24 cellular contexts compared by ENCODE assay signal in the genomic region with DNA sequence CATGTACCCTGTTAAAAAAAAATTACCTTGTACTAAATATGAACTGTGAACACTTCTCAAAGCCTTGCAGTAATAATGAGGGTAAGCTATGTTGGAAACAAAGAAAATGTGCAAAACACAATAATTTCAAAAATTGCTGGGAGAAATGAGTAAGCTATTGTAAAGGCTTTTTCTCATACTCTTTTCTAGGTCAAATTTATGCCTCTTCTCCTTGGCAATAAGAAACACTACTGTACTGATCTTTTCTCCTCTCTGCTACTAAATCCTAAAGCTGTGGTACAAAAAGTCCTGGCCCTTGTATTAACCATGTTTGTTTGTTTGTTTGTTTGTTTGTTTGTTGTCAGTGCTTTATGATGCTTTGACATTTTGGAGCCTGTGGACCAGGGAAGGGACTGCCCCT. TPM values are rescaled to one million over a fixed set of nuclear protein-coding genes. Genes with fewer than 3 reads are reported as not detected.
DNase-seq lines count a peak whose midpoint lies in the region; ATAC-seq and TF ChIP-seq lines count a peak whose summit lies in the region.
"Had no signal": no experiment of that assay in that cellular context is flagged by ENCODE, and none has a peak within 500 bp of the region (broad histone marks: within the 10 kb centered on the region; RNA-seq: fewer than 3 reads in every experiment).

No MANE protein-coding gene starts in this region.

- H3K27ac Mint-ChIP-seq in activated T-cell treated with anti-CD3 and anti-CD28 coated beads, Interleukin-2, amount 50 U/mL, for 72 hours = no peak overlapping the region
- peak overlapping the region; percentile 86 for H3K27ac Mint-ChIP-seq in activated T-helper 17 cell treated with anti-CD3 and anti-CD28 coated beads, Interleukin-2, amount 50 U/mL, for 72 hours
- H3K27ac Mint-ChIP-seq in endodermal cell = peak overlapping the region; percentile 60
- no peak overlapping the region for H3K27ac Mint-ChIP-seq in activated CD8-positive, alpha-beta T cell treated with anti-CD3 and anti-CD28 coated beads, Interleukin-2, amount 10 ng/mL, durations not matched to agents 7 days and 5 days
- H3K27ac Mint-ChIP-seq: B cell had no signal

- H3K4me3 ChIP-seq in endodermal cell (ENCODE audit: low read length) = no peak overlapping the region
- no peak overlapping the region for H3K4me3 ChIP-seq in tibial nerve
- H3K4me3 ChIP-seq: MG63 had no signal

- no peak for TF ChIP-seq EP300 in tibial nerve (IDR thresholded peaks at IDR 0.05)

- POLR2A ChIA-PET in activated CD8-positive, alpha-beta T cell treated with anti-CD3 and anti-CD28 coated beads, Interleukin-2, amount 10 ng/mL, durations not matched to agents 7 days and 5 days (lab: Charles Lee) = no interaction called here

- no peaks in the 10 kb centered on the region for H3K4me1 ChIP-seq in endodermal cell (ENCODE audit: control insufficient read depth, insufficient read depth, low read length)
- peaks cover 0 to 5% (median 0%) of the 10 kb centered on the region in 4 donors for H3K4me1 ChIP-seq in tibial nerve

- H3K36me3 ChIP-seq in endodermal cell (ENCODE audit: control insufficient read depth, insufficient read depth, low read length) (peaks cover 15% of the 10 kb centered on the region), tibial nerve (peaks cover 0 to 5% (median 0%) of the 10 kb centered on the region in 3 donors)
- H3K36me3 ChIP-seq: MG63 had no signal

- peaks cover 23% of the 10 kb centered on the region for H3K4me1 Mint-ChIP-seq in activated T-cell treated with anti-CD3 and anti-CD28 coated beads, Interleukin-2, amount 50 U/mL, for 72 hours (ENCODE audit: low read depth)
- H3K4me1 Mint-ChIP-seq in activated T-cell treated with anti-CD3 and anti-CD28 coated beads, Interleukin-2, amount 50 U/mL, for 4 hours (ENCODE audit: low read depth) = peaks cover 20% of the 10 kb centered on the region
- peaks cover 28% of the 10 kb centered on the region for H3K4me1 Mint-ChIP-seq in activated T-helper 17 cell treated with anti-CD3 and anti-CD28 coated beads, Interleukin-2, amount 50 U/mL, for 72 hours
- H3K4me1 Mint-ChIP-seq in endodermal cell = peaks cover 10% of the 10 kb centered on the region
- H3K4me1 Mint-ChIP-seq in activated CD8-positive, alpha-beta T cell treated with anti-CD3 and anti-CD28 coated beads, Interleukin-2, amount 10 ng/mL, durations not matched to agents 7 days and 5 days (ENCODE audit: low read depth) = peaks cover 8% of the 10 kb centered on the region

- H3K27me3 Mint-ChIP-seq in activated T-cell treated with anti-CD3 and anti-CD28 coated beads, Interleukin-2, amount 50 U/mL, for 72 hours (ENCODE audit: low read depth) = no peaks in the 10 kb centered on the region
- no peaks in the 10 kb centered on the region for H3K27me3 Mint-ChIP-seq in activated T-cell treated with anti-CD3 and anti-CD28 coated beads, Interleukin-2, amount 50 U/mL, for 4 hours (ENCODE audit: low read depth)
- no peaks in the 10 kb centered on the region for H3K27me3 Mint-ChIP-seq in activated T-helper 17 cell treated with anti-CD3 and anti-CD28 coated beads, Interleukin-2, amount 50 U/mL, for 72 hours
- no peaks in the 10 kb centered on the region for H3K27me3 Mint-ChIP-seq in endodermal cell (ENCODE audit: insufficient read depth)
- H3K27me3 Mint-ChIP-seq in activated CD8-positive, alpha-beta T cell treated with anti-CD3 and anti-CD28 coated beads, Interleukin-2, amount 10 ng/mL, durations not matched to agents 7 days and 5 days (ENCODE audit: low read depth) = no peaks in the 10 kb centered on the region
- H3K27me3 Mint-ChIP-seq: B cell; CD8-positive, alpha-beta memory T cell had no signal

- peak overlapping the region; percentile 24 to 63 for H3K4me3 Mint-ChIP-seq in activated T-cell treated with anti-CD3 and anti-CD28 coated beads, Interleukin-2, amount 50 U/mL, for 72 hours
- no peak overlapping the region for H3K4me3 Mint-ChIP-seq in activated T-cell treated with anti-CD3 and anti-CD28 coated beads, Interleukin-2, amount 50 U/mL, for 4 hours
- peak overlapping the region; percentile 64 for H3K4me3 Mint-ChIP-seq in activated T-helper 17 cell treated with anti-CD3 and anti-CD28 coated beads, Interleukin-2, amount 50 U/mL, for 72 hours
- no peak overlapping the region for H3K4me3 Mint-ChIP-seq in endodermal cell
- H3K4me3 Mint-ChIP-seq in activated CD8-positive, alpha-beta T cell treated with anti-CD3 and anti-CD28 coated beads, Interleukin-2, amount 10 ng/mL, durations not matched to agents 7 days and 5 days = no peak overlapping the region
- H3K4me3 Mint-ChIP-seq: B cell had no signal

- TF ChIP-seq CTCF in endodermal cell (conservative IDR thresholded peaks at IDR 0.05) (no peak), tibial nerve (IDR thresholded peaks at IDR 0.05) (no peak)

- no peak overlapping the region for H3K9ac ChIP-seq in endodermal cell (ENCODE audit: extremely low read depth, low read length, poor library complexity, severe bottlenecking)

- no peak for TF ChIP-seq POLR2A in tibial nerve (IDR thresholded peaks at IDR 0.05)

- peaks cover 11% of the 10 kb centered on the region for H3K9me3 ChIP-seq in endodermal cell (ENCODE audit: control insufficient read depth, low read length)
- peaks cover 0 to 8% (median 0%) of the 10 kb centered on the region in 4 donors for H3K9me3 ChIP-seq in tibial nerve
- H3K9me3 ChIP-seq: MG63 had no signal

- H3K27me3 ChIP-seq in endodermal cell (ENCODE audit: control insufficient read depth, insufficient read depth, low read length, poor library complexity, severe bottlenecking) (no peaks in the 10 kb centered on the region), tibial nerve (no peaks in the 10 kb centered on the region)
- H3K27me3 ChIP-seq: MG63 had no signal

- H3K27ac ChIP-seq in endodermal cell (ENCODE audit: low read depth, low read length) (no peak overlapping the region), tibial nerve (no peak overlapping the region)
- H3K27ac ChIP-seq: C4-2B had no signal

- CTCF ChIA-PET in activated CD8-positive, alpha-beta T cell treated with anti-CD3 and anti-CD28 coated beads, Interleukin-2, amount 10 ng/mL, durations not matched to agents 7 days and 5 days (lab: Charles Lee) = no interaction called here

- H3K9me3 Mint-ChIP-seq in activated T-cell treated with anti-CD3 and anti-CD28 coated beads, Interleukin-2, amount 50 U/mL, for 72 hours = peaks cover 0 to 5% of the 10 kb centered on the region in 2 donors
- H3K9me3 Mint-ChIP-seq in activated T-cell treated with anti-CD3 and anti-CD28 coated beads, Interleukin-2, amount 50 U/mL, for 4 hours = peaks cover 7% of the 10 kb centered on the region
- no peaks in the 10 kb centered on the region for H3K9me3 Mint-ChIP-seq in activated T-helper 17 cell treated with anti-CD3 and anti-CD28 coated beads, Interleukin-2, amount 50 U/mL, for 72 hours
- H3K9me3 Mint-ChIP-seq in endodermal cell = peaks cover 11% of the 10 kb centered on the region
- no peaks in the 10 kb centered on the region for H3K9me3 Mint-ChIP-seq in activated CD8-positive, alpha-beta T cell treated with anti-CD3 and anti-CD28 coated beads, Interleukin-2, amount 10 ng/mL, durations not matched to agents 7 days and 5 days (ENCODE audit: insufficient read depth)
- H3K9me3 Mint-ChIP-seq: CD8-positive, alpha-beta memory T cell had no signal

- peak in 1 of 2 donors; percentile 23 for ATAC-seq in activated T-cell treated with anti-CD3 and anti-CD28 coated beads, Interleukin-2, amount 50 U/mL, for 72 hours (replicated peaks in 1 of 2)
- no peak for ATAC-seq in activated T-cell treated with anti-CD3 and anti-CD28 coated beads, Interleukin-2, amount 50 U/mL, for 4 hours
- peak; percentile 65 for ATAC-seq in activated T-helper 17 cell treated with anti-CD3 and anti-CD28 coated beads, Interleukin-2, amount 50 U/mL, for 72 hours (replicated peaks)
- no peak for ATAC-seq in activated CD8-positive, alpha-beta T cell treated with anti-CD3 and anti-CD28 coated beads, Interleukin-2, amount 10 ng/mL, durations not matched to agents 7 days and 5 days
- ATAC-seq in HG02938 (IDR thresholded peaks at IDR 0.05; ENCODE audit: unreplicated experiment) = no peak
- ATAC-seq: PC-3, SK-N-SH treated with all-trans-retinoic acid at 6 μM for 48 hours had no signal

- peaks cover 7 to 11% of the 10 kb centered on the region in 2 donors for H3K36me3 Mint-ChIP-seq in activated T-cell treated with anti-CD3 and anti-CD28 coated beads, Interleukin-2, amount 50 U/mL, for 72 hours (ENCODE audit: insufficient read depth in 2 of 2)
- peaks cover 15% of the 10 kb centered on the region for H3K36me3 Mint-ChIP-seq in activated T-cell treated with anti-CD3 and anti-CD28 coated beads, Interleukin-2, amount 50 U/mL, for 4 hours (ENCODE audit: insufficient read depth)
- H3K36me3 Mint-ChIP-seq in activated T-helper 17 cell treated with anti-CD3 and anti-CD28 coated beads, Interleukin-2, amount 50 U/mL, for 72 hours (ENCODE audit: low read depth) = peaks cover 15% of the 10 kb centered on the region
- H3K36me3 Mint-ChIP-seq in endodermal cell (ENCODE audit: low read depth) = peaks cover 15% of the 10 kb centered on the region
- H3K36me3 Mint-ChIP-seq in activated CD8-positive, alpha-beta T cell treated with anti-CD3 and anti-CD28 coated beads, Interleukin-2, amount 10 ng/mL, durations not matched to agents 7 days and 5 days (ENCODE audit: low read depth) = peaks cover 20% of the 10 kb centered on the region

- no peak for DNase-seq in activated T-cell treated with anti-CD3 and anti-CD28 coated beads, Interleukin-2, amount 50 U/mL, for 72 hours
- DNase-seq in activated T-cell treated with anti-CD3 and anti-CD28 coated beads, Interleukin-2, amount 50 U/mL, for 4 hours = no peak
- DNase-seq in endodermal cell = no peak
- DNase-seq in stimulated activated CD4-positive, alpha-beta T cell treated with anti-CD3 and anti-CD28 coated beads, Interleukin-1b, Interleukin-23, amount 100 ng/mL, for 48 hours = no peak
- no peak for DNase-seq in activated CD8-positive, alpha-beta T cell treated with anti-CD3 and anti-CD28 coated beads, Interleukin-2, amount 10 ng/mL, durations not matched to agents 7 days and 5 days
- DNase-seq in tibial nerve (ENCODE audit: low spot score in 2 of 2) = no peak
- DNase-seq: Calu3; CD8-positive, alpha-beta memory T cell; DMS79 treated with DMSO at 0.1 percent for 48 hours; GF-D8; H7; KBM-7; MG63; NCI-H2029; NCI-H446 treated with DMSO at 0.1 percent for 48 hours; NCI-H526; NCI-H82; NK-92 treated with Interleukin-12 subunit alpha and Interleukin-12 subunit beta, amount 100 ng/mL, for 24 hours; PC-3 had no signal

RNA-seq across cellular contexts. Expression of a gene that starts 17.5 kb away (rescaled TPM):
- total RNA-seq in activated T-cell treated with anti-CD3 and anti-CD28 coated beads, Interleukin-2, amount 50 U/mL, for 72 hours = under 1 TPM; 0.79 to 0.89 TPM
- 1 to 10 TPM; 1.8 to 2.5 (median 2.2) TPM for total RNA-seq in activated T-cell treated with anti-CD3 and anti-CD28 coated beads, Interleukin-2, amount 50 U/mL, for 4 hours
- 1 to 10 TPM; 1.8 to 2.4 TPM for total RNA-seq in activated T-helper 17 cell treated with anti-CD3 and anti-CD28 coated beads, Interleukin-2, amount 50 U/mL, for 72 hours
- total RNA-seq in endodermal cell (1 to 10 TPM; 1.0 to 1.1 TPM), tibial nerve (1 to 10 TPM in 3 of 4 donors, not detected in 1; 3.3 to 8.4 (median 7.5) TPM)
- polyA plus RNA-seq in endodermal cell (2013, experiment 1 of 2) = not detected
- not detected for polyA plus RNA-seq in endodermal cell (2013, experiment 2 of 2)
- 1 to 10 TPM; 1.6 to 1.8 TPM for total RNA-seq in activated CD8-positive, alpha-beta T cell treated with anti-CD3 and anti-CD28 coated beads, Interleukin-2, amount 10 ng/mL, durations not matched to agents 7 days and 5 days

RNA-seq across cellular contexts. Expression of a gene that starts 18.5 kb away (rescaled TPM):
- total RNA-seq in activated T-cell treated with anti-CD3 and anti-CD28 coated beads, Interleukin-2, amount 50 U/mL, for 72 hours = 10 to 100 TPM; 42.2 to 46.1 TPM
- total RNA-seq in activated T-cell treated with anti-CD3 and anti-CD28 coated beads, Interleukin-2, amount 50 U/mL, for 4 hours = 10 to 100 TPM; 29.8 to 31.3 (median 30.0) TPM
- 10 to 100 TPM; 44.1 to 46.9 TPM for total RNA-seq in activated T-helper 17 cell treated with anti-CD3 and anti-CD28 coated beads, Interleukin-2, amount 50 U/mL, for 72 hours
- 10 to 100 TPM; 28.1 to 35.0 TPM for total RNA-seq in endodermal cell
- 26.9 TPM for polyA plus RNA-seq in endodermal cell (2013, experiment 1 of 2)
- 24.6 TPM for polyA plus RNA-seq in endodermal cell (2013, experiment 2 of 2)
- 10 to 100 TPM; 34.5 to 34.9 TPM for total RNA-seq in activated CD8-positive, alpha-beta T cell treated with anti-CD3 and anti-CD28 coated beads, Interleukin-2, amount 10 ng/mL, durations not matched to agents 7 days and 5 days
- 10 to 100 TPM; 20.8 to 30.0 (median 24.1) TPM for total RNA-seq in tibial nerve

Comparison
In these comparisons a context has a peak if more than half of its experiments do, and no peak if none do; other contexts are left out.
1. H3K4me3 Mint-ChIP-seq: peak in activated T-cell treated with anti-CD3 and anti-CD28 coated beads, Interleukin-2, amount 50 U/mL, for 72 hours (2 of 2) and activated T-helper 17 cell treated with anti-CD3 and anti-CD28 coated beads, Interleukin-2, amount 50 U/mL, for 72 hours (single experiment); none in activated T-cell treated with anti-CD3 and anti-CD28 coated beads, Interleukin-2, amount 50 U/mL, for 4 hours (single experiment), endodermal cell (single experiment) and activated CD8-positive, alpha-beta T cell treated with anti-CD3 and anti-CD28 coated beads, Interleukin-2, amount 10 ng/mL, durations not matched to agents 7 days and 5 days (single experiment).
2. H3K27ac Mint-ChIP-seq: peak in activated T-helper 17 cell treated with anti-CD3 and anti-CD28 coated beads, Interleukin-2, amount 50 U/mL, for 72 hours (single experiment) and endodermal cell (single experiment); none in activated T-cell treated with anti-CD3 and anti-CD28 coated beads, Interleukin-2, amount 50 U/mL, for 72 hours (single experiment) and activated CD8-positive, alpha-beta T cell treated with anti-CD3 and anti-CD28 coated beads, Interleukin-2, amount 10 ng/mL, durations not matched to agents 7 days and 5 days (single experiment).